19 cellular contexts compared by ENCODE assay signal in the genomic region with DNA sequence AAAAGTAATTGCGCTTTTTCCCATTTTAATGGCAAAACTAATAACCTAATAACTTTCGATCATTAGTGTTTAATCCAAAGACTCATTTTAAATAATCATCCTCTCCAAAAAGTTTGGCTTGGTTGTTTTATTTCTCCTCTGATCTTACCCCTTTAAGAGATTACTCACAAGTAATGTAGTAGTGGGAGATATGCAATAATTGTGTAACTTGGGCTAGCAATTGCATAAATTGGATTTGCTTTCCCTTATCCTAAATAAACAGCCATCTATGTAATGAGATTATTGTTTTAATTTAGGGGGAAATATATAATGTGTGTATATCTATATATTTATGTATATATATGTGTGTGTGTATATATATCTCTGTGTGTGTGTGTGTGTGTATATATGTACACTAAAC.
A peak's percentile ranks its signal among the peaks of the same experiment; 100 is the strongest.
DNase-seq lines count a peak whose midpoint lies in the region; FAIRE-seq and TF ChIP-seq lines count a peak whose summit lies in the region.
"Had no signal": no experiment of that assay in that cellular context is flagged by ENCODE, and none has a peak within 500 bp of the region (broad histone marks: within the 10 kb centered on the region; RNA-seq: fewer than 3 reads in every experiment).

No MANE protein-coding gene starts in this region.

- H3K4ac ChIP-seq in mesenchymal stem cell (ENCODE audit: low read depth in 1 of 2, low read length in 2 of 2) = no peak overlapping the region

- TF ChIP-seq CTCF in AG10803 (conservative IDR thresholded peaks at IDR 0.05; ENCODE audit: low read length) (no peak), PC-9 (conservative IDR thresholded peaks at IDR 0.05) (no peak), epithelial cell of esophagus (IDR thresholded peaks at IDR 0.05; ENCODE audit: insufficient read depth, low read depth, low read length, missing control alignments) (no peak), GM10266 (IDR thresholded peaks at IDR 0.05; ENCODE audit: control insufficient read depth, insufficient read depth, low read depth, missing control alignments) (no peak), D721Med (IDR thresholded peaks at IDR 0.05; ENCODE audit: insufficient read depth, missing control alignments) (no peak)

- no peak overlapping the region for H2BK5ac ChIP-seq in mesenchymal stem cell (ENCODE audit: low read depth, low read length, poor library complexity, severe bottlenecking)

- H2BK120ac ChIP-seq in mesenchymal stem cell (ENCODE audit: low read depth, low read length) = no peak overlapping the region

- CTCF ChIA-PET in PC-9 (lab: Charles Lee) = no interaction called here

- intact Hi-C loops in PC-9 (cut with micrococcal nuclease; ENCODE audit: unreplicated experiment) = no loop called here

- no peak overlapping the region for H3K14ac ChIP-seq in mesenchymal stem cell (ENCODE audit: low read length in 2 of 2)

- no peaks in the 10 kb centered on the region for H3K9me3 ChIP-seq in PC-9 (ENCODE audit: insufficient read depth, low read depth)
- no peaks in the 10 kb centered on the region for H3K9me3 ChIP-seq in mesenchymal stem cell (ENCODE audit: control insufficient read depth, low read length)
- H3K9me3 ChIP-seq: SJSA1 had no signal

- H3K4me1 ChIP-seq in PC-9 (replicated peaks; ENCODE audit: insufficient read depth) (peaks cover 19% of the 10 kb centered on the region), mesenchymal stem cell (ENCODE audit: control insufficient read depth, insufficient read depth, low read depth, low read length) (peaks cover 1% of the 10 kb centered on the region)
- H3K4me1 ChIP-seq: SJSA1 had no signal

- H3K4me3 ChIP-seq in AG10803 (ENCODE audit: low read length) = no peak overlapping the region
- no peak overlapping the region for H3K4me3 ChIP-seq in PC-9
- no peak overlapping the region for H3K4me3 ChIP-seq in epithelial cell of esophagus (ENCODE audit: low read length)
- no peak overlapping the region for H3K4me3 ChIP-seq in mesenchymal stem cell (ENCODE audit: insufficient read depth in 1 of 2, low read depth in 1 of 2, low read length in 2 of 2)
- H3K4me3 ChIP-seq: SJSA1 had no signal

- 100% methylated on average over 1 of the region's 2 CpGs for WGBS in mesenchymal stem cell

- no peak overlapping the region for H2BK15ac ChIP-seq in mesenchymal stem cell (ENCODE audit: low read depth, poor library complexity, severe bottlenecking)

- DNase-seq in AG10803 (ENCODE audit: low read depth) = peak; percentile 18
- DNase-seq in PC-9 = no peak
- peak; percentile 53 for DNase-seq in epithelial cell of esophagus (ENCODE audit: low read depth)
- DNase-seq in mesenchymal stem cell = peak; percentile 15
- DNase-seq in NCI-H748 treated with DMSO at 0.1 percent for 48 hours (lab: John Stamatoyannopoulos, UW) = no peak
- DNase-seq in GM10266 (ENCODE audit: extremely low spot score) = no peak
- no peak for DNase-seq in D721Med (ENCODE audit: insufficient read length, low spot score)
- DNase-seq in cerebellum (ENCODE audit: low spot score) = no peak
- DNase-seq: ACHN; Calu3; CD4-positive, alpha-beta T cell; DMS79 treated with DMSO at 0.1 percent for 48 hours; GDM1; MM.1S; NCI-H1417 treated with DMSO at 0.1 percent for 48 hours; NCI-H2029; NCI-H524 treated with DMSO at 0.1 percent for 48 hours; RPMI8226 had no signal

- H4K8ac ChIP-seq in mesenchymal stem cell (ENCODE audit: low read length) = no peak overlapping the region

- no peak overlapping the region for H2BK12ac ChIP-seq in mesenchymal stem cell (ENCODE audit: low read length in 2 of 2)

- H3K27ac ChIP-seq in PC-9 (peak overlapping the region; percentile 49), mesenchymal stem cell (ENCODE audit: low read length, poor library complexity, severe bottlenecking) (no peak overlapping the region)
- H3K27ac ChIP-seq: SJSA1 had no signal

- H3K4me2 ChIP-seq in PC-9 (peak overlapping the region; percentile 44), mesenchymal stem cell (ENCODE audit: low read length, poor library complexity, severe bottlenecking) (no peak overlapping the region)

- H3K79me2 ChIP-seq in PC-9 (ENCODE audit: low read depth) = no peaks in the 10 kb centered on the region

- peaks cover 15% of the 10 kb centered on the region for H3F3A ChIP-seq in PC-9 (ENCODE audit: insufficient read depth, low read depth)

- H3K23ac ChIP-seq in mesenchymal stem cell (ENCODE audit: low read length in 2 of 2) = no peak overlapping the region

- peak overlapping the region; percentile 32 for H3K9ac ChIP-seq in mesenchymal stem cell (ENCODE audit: low read length)

- H3K27me3 ChIP-seq in PC-9 (ENCODE audit: insufficient read depth, low read depth) (no peaks in the 10 kb centered on the region), mesenchymal stem cell (ENCODE audit: control insufficient read depth in 1 of 2, insufficient read depth in 1 of 2, low read length in 2 of 2) (no peaks in the 10 kb centered on the region)

- no peaks in the 10 kb centered on the region for H3K79me1 ChIP-seq in mesenchymal stem cell (replicated peaks; ENCODE audit: low read length, poor library complexity, severe bottlenecking)

- H3K36me3 ChIP-seq in PC-9 (ENCODE audit: low read depth) (no peaks in the 10 kb centered on the region), mesenchymal stem cell (ENCODE audit: control insufficient read depth in 1 of 2, insufficient read depth in 2 of 2, low read depth in 1 of 2, low read length in 2 of 2) (no peaks in the 10 kb centered on the region)
- H3K36me3 ChIP-seq: SJSA1 had no signal

- no peaks in the 10 kb centered on the region for H3K9me2 ChIP-seq in PC-9 (ENCODE audit: insufficient read depth)

- H2AFZ ChIP-seq in PC-9 (no peak overlapping the region), mesenchymal stem cell (ENCODE audit: low read depth, low read length) (no peak overlapping the region)

- H4K91ac ChIP-seq in mesenchymal stem cell (ENCODE audit: low read length) = no peak overlapping the region

- BruUV-seq in PC-9 (replicated peaks; lab: Mats Ljungman, UMichigan) = no TSS peak

- no peaks in the 10 kb centered on the region for H4K20me1 ChIP-seq in PC-9 (ENCODE audit: insufficient read depth)

- no peak overlapping the region for H2AK5ac ChIP-seq in mesenchymal stem cell (ENCODE audit: low read length, severe bottlenecking)

- POLR2A ChIA-PET in PC-9 (lab: Charles Lee; ENCODE audit: unreplicated experiment) = no interaction called here

- no peak for FAIRE-seq in D721Med (lab: Jason Lieb, UNC)

- no peak overlapping the region for H3K18ac ChIP-seq in mesenchymal stem cell (ENCODE audit: low read depth in 1 of 2, low read length in 2 of 2)

Comparison
In these comparisons a context has a peak if more than half of its experiments do, and no peak if none do; other contexts are left out.
1. DNase-seq: peak in AG10803 (single experiment), epithelial cell of esophagus (single experiment) and mesenchymal stem cell (single experiment); none in PC-9 (0 of 2), NCI-H748 treated with DMSO at 0.1 percent for 48 hours (single experiment), GM10266 (single experiment), D721Med (single experiment) and cerebellum (single experiment).